ENCODE assay signal across 1 cellular context in genomic region chr6:136440187-136440582, GRCh38.
TF ChIP-seq lines count a peak whose summit lies in the region.

No MANE protein-coding gene starts in this region.

TF ChIP-seq in HepG2, 621 proteins besides CTCF, POLR2A, EP300 and RAD21 (continued from another document):
- TF ChIP-seq ZSCAN5A (CRISPR knock-in tag; IDR thresholded peaks at IDR 0.05; ENCODE audit: borderline replicate concordance), result no peak
TF ChIP-seq in HepG2: peak in this region for 1.
